ENCODE assay signal across 15 cellular contexts in the genomic region with DNA sequence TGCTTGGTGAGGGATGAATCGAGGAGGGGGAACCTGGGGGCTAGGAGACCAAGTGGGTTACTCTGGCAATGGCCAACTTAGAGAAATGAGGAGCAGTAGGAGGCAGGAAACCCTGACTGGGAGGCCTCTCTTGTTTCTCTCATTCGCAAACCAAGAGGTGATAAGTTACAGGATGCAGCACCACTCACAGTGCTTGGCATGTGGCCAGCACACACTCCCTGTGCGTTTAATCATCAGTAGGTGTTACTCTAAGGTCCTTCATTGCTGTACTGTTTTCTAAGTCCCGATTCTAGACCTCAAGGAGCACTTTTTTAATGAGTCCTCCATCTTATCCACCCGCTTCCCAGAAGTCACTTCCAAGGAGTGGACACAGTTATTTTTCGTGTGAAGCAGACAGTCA.
DNase-seq lines count a peak whose midpoint lies in the region; TF ChIP-seq lines count a peak whose summit lies in the region.
"Had no signal": no experiment of that assay in that cellular context is flagged by ENCODE, and none has a peak within 500 bp of the region (broad histone marks: within the 10 kb centered on the region; RNA-seq: fewer than 3 reads in every experiment).

No MANE protein-coding gene starts in this region.

- H3K4me1 ChIP-seq in breast epithelium: no peaks in the 10 kb centered on the region
- H3K4me1 ChIP-seq: sigmoid colon had no signal

- H3K4me3 ChIP-seq in breast epithelium (no peak overlapping the region), choroid plexus epithelial cell (ENCODE audit: low read depth, low read length) (no peak overlapping the region)
- H3K4me3 ChIP-seq: GM23338, sigmoid colon had no signal

- no peak overlapping the region for H3K27ac ChIP-seq in breast epithelium
- H3K27ac ChIP-seq: brain microvascular endothelial cell, sigmoid colon had no signal

- BruUV-seq in MCF 10A (replicated peaks; lab: Mats Ljungman, UMichigan): no TSS peak

- DNase-seq in MCF 10A (ENCODE audit: unreplicated experiment): peak; percentile 47
- no peak for DNase-seq in breast epithelium (ENCODE audit: low spot score in 2 of 2)
- DNase-seq in M059J (ENCODE audit: low read depth): peak; percentile 42
- DNase-seq in choroid plexus epithelial cell (ENCODE audit: low read depth): peak; percentile 18
- peak; percentile 64 for DNase-seq in renal cortical epithelial cell (ENCODE audit: low read depth)
- no peak for DNase-seq in dedifferentiated amniotic fluid mesenchymal stem cell (ENCODE audit: extremely low spot score)
- DNase-seq in cerebellar nuclear complex (lab: John Stamatoyannopoulos, UW): no peak
- no peak for DNase-seq in epidermal melanocyte (ENCODE audit: insufficient read length, low spot score)
- DNase-seq: activated CD4-positive, alpha-beta memory T cell treated with anti-CD3 and anti-CD28 coated beads, Interleukin-2, amount 10 ng/mL, durations not matched to agents 7 days and 5 days; brain microvascular endothelial cell; hippocampal formation; NCI-H524 treated with DMSO at 0.1 percent for 48 hours; sigmoid colon had no signal

- peaks cover 4% of the 10 kb centered on the region for H3K36me3 Mint-ChIP-seq in MCF 10A (ENCODE audit: insufficient read depth, unreplicated experiment)

- CTCF ChIA-PET in MCF 10A (lab: Yijun Ruan, JAX): no interaction called here

- intact Hi-C loops in MCF 10A (cut with micrococcal nuclease) (loop anchor here (5.0 kb wide), 1 partner anchor 498 kb away; no protein-coding TSS in a partner anchor), breast epithelium (cut with DNase I; ENCODE audit: low total_unique reads) (loop anchor here (5.0 kb wide), 1 partner anchor 108 kb away; no protein-coding TSS in a partner anchor)

- no peaks in the 10 kb centered on the region for H3K27me3 ChIP-seq in breast epithelium
- H3K27me3 ChIP-seq: brain microvascular endothelial cell, sigmoid colon had no signal

- no peak overlapping the region for H3K4me3 Mint-ChIP-seq in MCF 10A (ENCODE audit: unreplicated experiment)
- H3K4me3 Mint-ChIP-seq: activated CD4-positive, alpha-beta memory T cell treated with anti-CD3 and anti-CD28 coated beads, Interleukin-2, amount 10 ng/mL, durations not matched to agents 7 days and 5 days; GM23338; stimulated activated naive CD8-positive, alpha-beta T cell treated with anti-CD3 and anti-CD28 coated beads, Interleukin-15, Interleukin-2, amounts not matched to agents 100 ng/mL and 50 ng/mL, for 24 hours had no signal

- no peak for TF ChIP-seq POLR2A in breast epithelium (IDR thresholded peaks at IDR 0.05)

- H3K9me3 ChIP-seq in breast epithelium: no peaks in the 10 kb centered on the region
- H3K9me3 ChIP-seq: sigmoid colon had no signal

- POLR2A ChIA-PET in MCF 10A (lab: Yijun Ruan, JAX): no interaction called here

- TF ChIP-seq CTCF in MCF 10A (IDR thresholded peaks at IDR 0.05; ENCODE audit: unreplicated experiment) (no peak), breast epithelium (IDR thresholded peaks at IDR 0.05) (no peak), choroid plexus epithelial cell (conservative IDR thresholded peaks at IDR 0.05; ENCODE audit: low read depth, low read length) (no peak)

- H3K9me3 Mint-ChIP-seq in MCF 10A (ENCODE audit: unreplicated experiment): no peaks in the 10 kb centered on the region
- H3K9me3 Mint-ChIP-seq: activated CD4-positive, alpha-beta memory T cell treated with anti-CD3 and anti-CD28 coated beads, Interleukin-2, amount 10 ng/mL, durations not matched to agents 7 days and 5 days; GM23338; stimulated activated naive CD8-positive, alpha-beta T cell treated with anti-CD3 and anti-CD28 coated beads, Interleukin-15, Interleukin-2, amounts not matched to agents 100 ng/mL and 50 ng/mL, for 24 hours had no signal

- no peak overlapping the region for H3K27ac Mint-ChIP-seq in MCF 10A (ENCODE audit: low read depth, unreplicated experiment)
- H3K27ac Mint-ChIP-seq: activated CD4-positive, alpha-beta memory T cell treated with anti-CD3 and anti-CD28 coated beads, Interleukin-2, amount 10 ng/mL, durations not matched to agents 7 days and 5 days; GM23338; stimulated activated naive CD8-positive, alpha-beta T cell treated with anti-CD3 and anti-CD28 coated beads, Interleukin-15, Interleukin-2, amounts not matched to agents 100 ng/mL and 50 ng/mL, for 24 hours had no signal

- H3K4me1 Mint-ChIP-seq in MCF 10A (ENCODE audit: insufficient read depth, unreplicated experiment): no peaks in the 10 kb centered on the region
- H3K4me1 Mint-ChIP-seq: activated CD4-positive, alpha-beta memory T cell treated with anti-CD3 and anti-CD28 coated beads, Interleukin-2, amount 10 ng/mL, durations not matched to agents 7 days and 5 days had no signal

- peaks cover 28% of the 10 kb centered on the region for H3K27me3 Mint-ChIP-seq in MCF 10A (ENCODE audit: insufficient read depth, unreplicated experiment)
- H3K27me3 Mint-ChIP-seq: activated CD4-positive, alpha-beta memory T cell treated with anti-CD3 and anti-CD28 coated beads, Interleukin-2, amount 10 ng/mL, durations not matched to agents 7 days and 5 days; stimulated activated naive CD8-positive, alpha-beta T cell treated with anti-CD3 and anti-CD28 coated beads, Interleukin-15, Interleukin-2, amounts not matched to agents 100 ng/mL and 50 ng/mL, for 24 hours had no signal

- H3K36me3 ChIP-seq in breast epithelium: no peaks in the 10 kb centered on the region
- H3K36me3 ChIP-seq: brain microvascular endothelial cell, sigmoid colon had no signal

Comparison
In these comparisons a context has a peak if more than half of its experiments do, and no peak if none do; other contexts are left out.
1. DNase-seq: peak in MCF 10A (single experiment), M059J (single experiment), choroid plexus epithelial cell (single experiment) and renal cortical epithelial cell (single experiment); none in breast epithelium (0 of 2), dedifferentiated amniotic fluid mesenchymal stem cell (single experiment), cerebellar nuclear complex (0 of 2) and epidermal melanocyte (single experiment).